1 cellular context compared by ENCODE assay signal in genomic region chr10:96619803-96620773, GRCh38.
TF ChIP-seq lines count a peak whose summit lies in the region.

No MANE protein-coding gene starts in this region.

TF ChIP-seq in GM23338, 12 proteins besides CTCF, POLR2A, EP300 and RAD21 (continued from another document):
- TF ChIP-seq ZNF462 (CRISPR knock-in tag; IDR thresholded peaks at IDR 0.05): no peak
- TF ChIP-seq ETS1 (IDR thresholded peaks at IDR 0.05): no peak
- no peak for TF ChIP-seq REST (IDR thresholded peaks at IDR 0.05; ENCODE audit: unreplicated experiment)
- no peak for TF ChIP-seq POLR2AphosphoS5 (IDR thresholded peaks at IDR 0.05; ENCODE audit: low read depth)
- no peak for TF ChIP-seq EZH2phosphoT487 (IDR thresholded peaks at IDR 0.05; ENCODE audit: unreplicated experiment)
- TF ChIP-seq CREB1 (CRISPR knock-in tag; IDR thresholded peaks at IDR 0.05; ENCODE audit: low read depth): no peak
- no peak for TF ChIP-seq NANOG (IDR thresholded peaks at IDR 0.05; ENCODE audit: borderline replicate concordance)
- no peak for TF ChIP-seq ZNF114 (CRISPR knock-in tag; IDR thresholded peaks at IDR 0.05)
- TF ChIP-seq ZNF331 (CRISPR knock-in tag; IDR thresholded peaks at IDR 0.05; ENCODE audit: low read depth): no peak
- no peak for TF ChIP-seq JUNB (IDR thresholded peaks at IDR 0.05; ENCODE audit: unreplicated experiment)
